In the genomic region with DNA sequence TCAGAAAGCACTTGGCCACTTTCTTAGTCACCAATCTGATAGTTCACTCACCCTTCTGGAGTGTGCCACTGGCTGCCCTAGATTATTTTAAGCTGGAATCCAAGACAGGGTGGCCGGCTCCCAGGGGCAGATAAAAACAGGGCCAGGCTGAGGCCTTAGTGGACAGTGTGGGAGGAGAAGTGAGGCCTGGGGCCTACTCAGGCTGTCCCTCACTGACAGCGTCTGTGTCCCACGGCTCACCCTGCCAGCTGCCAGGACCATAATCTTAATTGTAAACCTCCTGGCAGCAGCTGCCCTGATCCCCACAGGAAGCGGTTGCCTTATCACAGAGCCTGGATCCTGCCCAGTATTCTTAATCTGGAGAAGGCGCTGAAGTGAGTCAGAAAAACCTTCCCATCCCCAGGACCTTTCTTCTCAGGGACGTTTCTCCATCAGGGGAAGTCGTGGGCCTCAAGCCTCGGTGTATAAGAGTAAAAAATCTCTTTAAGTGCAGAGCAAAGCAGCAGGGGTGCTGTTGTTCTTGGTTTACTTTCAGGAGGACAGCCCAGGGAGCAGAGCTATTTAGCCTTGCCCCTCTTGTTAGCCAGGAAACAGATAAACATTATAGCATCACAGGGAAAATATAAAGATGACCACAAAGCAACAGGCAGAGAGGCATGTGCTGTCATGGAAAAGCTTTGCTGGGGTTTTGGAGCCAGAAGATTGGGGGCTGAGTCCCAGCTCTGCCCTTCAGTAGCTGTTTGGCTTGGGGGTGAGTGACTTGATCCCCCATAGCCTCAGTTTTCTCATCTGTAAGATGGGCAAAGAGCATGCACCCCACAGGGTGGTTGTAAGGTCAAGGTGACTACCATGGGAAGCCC, we compare ENCODE assay signal across 10 cellular contexts. TPM values are rescaled to one million over a fixed set of nuclear protein-coding genes. Genes with fewer than 3 reads are reported as not detected.
DNase-seq lines count a peak whose midpoint lies in the region; ATAC-seq and TF ChIP-seq lines count a peak whose summit lies in the region.
"Had no signal": no experiment of that assay in that cellular context is flagged by ENCODE, and none has a peak within 500 bp of the region (broad histone marks: within the 10 kb centered on the region; RNA-seq: fewer than 3 reads in every experiment).

No MANE protein-coding gene starts in this region.

- H3K9me3 ChIP-seq in SK-N-SH (peaks cover 5% of the 10 kb centered on the region; the same call in 1 of the 2 replicates), gastroesophageal sphincter (no peaks in the 10 kb centered on the region), psoas muscle (no peaks in the 10 kb centered on the region)

- no peak for TF ChIP-seq POLR2A in gastroesophageal sphincter (IDR thresholded peaks at IDR 0.05)

- no peaks in the 10 kb centered on the region for H4K20me1 ChIP-seq in SK-N-SH (ENCODE audit: insufficient read depth)

- TF ChIP-seq CTCF in SK-N-SH (IDR thresholded peaks at IDR 0.05) (no peak), gastroesophageal sphincter (IDR thresholded peaks at IDR 0.05) (no peak), psoas muscle (IDR thresholded peaks at IDR 0.05) (no peak), GM20000 (IDR thresholded peaks at IDR 0.05; ENCODE audit: extremely low read depth, missing control alignments) (no peak)

- CTCF ChIA-PET in SK-N-SH (lab: Yijun Ruan, JAX) = interaction anchor here (0.8 to 7.9 kb wide), 17 partner anchors 9 to 145 kb away, joined by 3 to 101 read pairs (median 4); partner anchors contain the start of gene TSPAN18

- POLR2A ChIA-PET in SK-N-SH (lab: Yijun Ruan, JAX) = interaction anchor here (0.5 to 1.8 kb wide), 9 partner anchors 9 to 133 kb away, joined by 3 to 10 read pairs (median 4); no protein-coding TSS in a partner anchor

- H3K36me3 ChIP-seq in SK-N-SH (replicated peaks in 1 of 2; ENCODE audit: control insufficient read depth in 1 of 2, insufficient read depth in 2 of 2, low read length in 1 of 2) (no peaks in the 10 kb centered on the region), gastroesophageal sphincter (peaks cover 0 to 6% of the 10 kb centered on the region in 2 donors), psoas muscle (ENCODE audit: insufficient read depth in 1 of 2, low read depth in 1 of 2) (no peaks in the 10 kb centered on the region)

- peaks cover 16% of the 10 kb centered on the region for H3F3A ChIP-seq in SK-N-SH (replicated peaks; ENCODE audit: insufficient read depth)

- H3K4me3 ChIP-seq in SK-N-SH (ENCODE audit: low read depth in 2 of 2, low read length in 1 of 2) (no peak overlapping the region), gastroesophageal sphincter (no peak overlapping the region), psoas muscle (no peak overlapping the region)

- H3K9ac ChIP-seq in SK-N-SH = no peak overlapping the region; the same call in 1 of the 2 replicates

- TF ChIP-seq EP300 in SK-N-SH (IDR thresholded peaks at IDR 0.05; ENCODE audit: borderline replicate concordance in 1 of 2, low read depth in 1 of 2, low read length in 1 of 2) (peak; percentile 51 to 90), gastroesophageal sphincter (IDR thresholded peaks at IDR 0.05) (no peak)

- ATAC-seq in gastroesophageal sphincter (peak; percentile 54), psoas muscle (peak; percentile 17 to 53 (median 34))

- DNase-seq in ELR (ENCODE audit: low read depth) (peak; percentile 44), SK-N-SH (peak; percentile 76), psoas muscle (peak in 1 of 2 donors; percentile 40), hippocampal formation (lab: John Stamatoyannopoulos, UW) (no peak), GM20000 (ENCODE audit: low spot score) (no peak), NCI-H345 treated with DMSO at 0.1 percent for 48 hours (lab: John Stamatoyannopoulos, UW; ENCODE audit: unreplicated experiment) (no peak), NCI-H2171 (lab: John Stamatoyannopoulos, UW) (no peak)
- DNase-seq: activated naive CD8-positive, alpha-beta T cell treated with anti-CD3 and anti-CD28 coated beads, Interleukin-2, amount 10 ng/mL, durations not matched to agents 7 days and 5 days; substantia nigra had no signal

- no peaks in the 10 kb centered on the region for H3K79me2 ChIP-seq in SK-N-SH (ENCODE audit: insufficient read depth)

- 0 out of 2 replicates have a peak overlapping the region, but pooled peaks have one; percentile 40 for H3K4me2 ChIP-seq in SK-N-SH

- TF ChIP-seq RAD21 in SK-N-SH (IDR thresholded peaks at IDR 0.05; ENCODE audit: low read length) = peak; percentile 18; the same call in 1 of the 2 replicates

- intact Hi-C loops in psoas muscle (cut with DNase I) = no loop called here

- 16% methylated on average over 8 of the region's 8 CpGs for WGBS in SK-N-SH (ENCODE audit: low lambda C conversion rate)
- WGBS in gastroesophageal sphincter (ENCODE audit: low coverage in 1 of 2), 2 donors = 9% methylated on average over 4 of the region's 8 CpGs; no CpG with 5 or more reads in 1 of the 2 donors
- WGBS in psoas muscle, 3 donors = 39 to 44% (median 43%) methylated on average over 8 of the region's 8 CpGs

- H2AFZ ChIP-seq in SK-N-SH (ENCODE audit: low read depth) = peak overlapping the region; percentile 41; the same call in 1 of the 2 replicates

- H3K4me1 ChIP-seq in SK-N-SH (ENCODE audit: control insufficient read depth in 1 of 2, insufficient read depth in 2 of 2, low read depth in 1 of 2, low read length in 1 of 2) (peaks cover 44 to 74% of the 10 kb centered on the region in 2 experiments), gastroesophageal sphincter (peaks cover 7 to 66% (median 36%) of the 10 kb centered on the region in 3 donors), psoas muscle (peaks cover 2% of the 10 kb centered on the region)

- no peaks in the 10 kb centered on the region for H3K9me2 ChIP-seq in SK-N-SH

- H3K27me3 ChIP-seq in SK-N-SH (ENCODE audit: insufficient read depth) (no peaks in the 10 kb centered on the region), gastroesophageal sphincter (no peaks in the 10 kb centered on the region), psoas muscle (ENCODE audit: insufficient read depth in 3 of 3, low read length in 2 of 3) (peaks cover 0 to 8% (median 0%) of the 10 kb centered on the region in 3 donors)

- H3K27ac ChIP-seq in SK-N-SH (ENCODE audit: low read depth in 2 of 2, low read length in 1 of 2) = peak overlapping the region; percentile 76 to 99
- H3K27ac ChIP-seq in gastroesophageal sphincter = peak overlapping the region; percentile 62 to 93 (median 84)
- peak overlapping the region; percentile 30 for H3K27ac ChIP-seq in psoas muscle

TF ChIP-seq in SK-N-SH, 30 proteins besides CTCF, POLR2A, EP300 and RAD21 (continues in another document):
- TF ChIP-seq ELF1 (IDR thresholded peaks at IDR 0.05) (no peak), NFIC (IDR thresholded peaks at IDR 0.05; ENCODE audit: borderline replicate concordance) (peak; percentile 64), JUND (IDR thresholded peaks at IDR 0.05) (0 out of 2 replicates have a peak, but pooled peaks have one; percentile 16), MEF2A (IDR thresholded peaks at IDR 0.05; ENCODE audit: borderline replicate concordance, low read depth) (no peak), RXRA (IDR thresholded peaks at IDR 0.05; ENCODE audit: borderline replicate concordance, low read depth) (peak; percentile 37; the same call in 1 of the 2 replicates), NRF1 (IDR thresholded peaks at IDR 0.05; ENCODE audit: low read depth, low read length) (no peak), FOSL2 (IDR thresholded peaks at IDR 0.05; ENCODE audit: borderline replicate concordance, low read depth) (peak; percentile 13; the same call in 1 of the 2 replicates), SMC3 (IDR thresholded peaks at IDR 0.05; ENCODE audit: low read depth, low read length) (peak; percentile 15; the same call in 1 of the 2 replicates), FOXJ3 (CRISPR knock-in tag; IDR thresholded peaks at IDR 0.05) (peak; percentile 82), REST (IDR thresholded peaks at IDR 0.05; ENCODE audit: low read depth, low read length) (0 out of 2 replicates have a peak, but pooled peaks have one; percentile 10), TCF12 (IDR thresholded peaks at IDR 0.05) (peak; percentile 76), MXI1 (IDR thresholded peaks at IDR 0.05; ENCODE audit: low read depth, low read length) (peak; percentile 74; the same call in 1 of the 2 replicates)
- TF ChIP-seq, protein P1, sequence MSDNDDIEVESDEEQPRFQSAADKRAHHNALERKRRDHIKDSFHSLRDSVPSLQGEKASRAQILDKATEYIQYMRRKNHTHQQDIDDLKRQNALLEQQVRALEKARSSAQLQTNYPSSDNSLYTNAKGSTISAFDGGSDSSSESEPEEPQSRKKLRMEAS (IDR thresholded peaks at IDR 0.05; ENCODE audit: low read depth) = 0 out of 2 replicates have a peak, but pooled peaks have one; percentile 13

RNA-seq across cellular contexts. Expression of gene TSPAN18, which starts 39.6 kb away (rescaled TPM):
- polyA plus RNA-seq in SK-N-SH (2012; rRNA removed) (0.72 and 1.3 TPM in 2 replicates), psoas muscle (1 to 10 TPM; 5.2 to 5.8 (median 5.3) TPM)
- 0.91 and 1.8 TPM in 2 replicates for polyA plus RNA-seq in SK-N-SH (2012; cell fraction: cytosol; rRNA removed)
- 0.81 and 1.2 TPM in 2 replicates for polyA plus RNA-seq in SK-N-SH (2012; cell fraction: nucleus; rRNA removed)
- total RNA-seq in gastroesophageal sphincter (10 to 100 TPM; 31.1 to 74.6 (median 34.7) TPM), psoas muscle (10 to 100 TPM in 1 of 4 donors, 1 to 10 TPM in 3; 8.0 to 21.7 (median 9.2) TPM)

Comparison
In these comparisons a context has a peak if more than half of its experiments do, and no peak if none do; other contexts are left out.
1. DNase-seq: peak in ELR (single experiment) and SK-N-SH (single experiment); none in hippocampal formation (0 of 2), GM20000 (single experiment), NCI-H345 treated with DMSO at 0.1 percent for 48 hours (single experiment) and NCI-H2171 (single experiment).
2. H3K27ac ChIP-seq: peak in every context shown above with its lines; median percentile 88 in SK-N-SH; 84 in gastroesophageal sphincter; 30 in psoas muscle.